13 cellular contexts compared by ENCODE assay signal in genomic region chr3:47412842-47413520, GRCh38. TPM values are rescaled to one million over a fixed set of nuclear protein-coding genes. Genes with fewer than 3 reads are reported as not detected.
A peak's percentile ranks its signal among the peaks of the same experiment; 100 is the strongest.
DNase-seq lines count a peak whose midpoint lies in the region; ATAC-seq and TF ChIP-seq lines count a peak whose summit lies in the region.
"Had no signal": no experiment of that assay in that cellular context is flagged by ENCODE, and none has a peak within 500 bp of the region (broad histone marks: within the 10 kb centered on the region; RNA-seq: fewer than 3 reads in every experiment).

No MANE protein-coding gene starts in this region.

- BruUV-seq in IMR-90 (replicated peaks; lab: Mats Ljungman, UMichigan), result no TSS peak

- no peak overlapping the region for H2AFZ ChIP-seq in IMR-90 (replicated peaks; ENCODE audit: low read length, poor library complexity)
- no peak overlapping the region for H2AFZ ChIP-seq in neuronal stem cell (ENCODE audit: low read length)

- dilution Hi-C loops in IMR-90 (cut with HindIII; ENCODE audit: low sequenced_read_pairs, unreplicated experiment), result no loop called here

- no peak overlapping the region for H4K5ac ChIP-seq in IMR-90 (ENCODE audit: low read depth, low read length)

- H3K4ac ChIP-seq in IMR-90 (ENCODE audit: low read depth, low read length) (no peak overlapping the region), neuronal stem cell (ENCODE audit: low read length) (no peak overlapping the region)

- CTCF ChIA-PET in IMR-90 (lab: Yijun Ruan, JAX), result interaction anchor here (0.6 kb wide), 1 partner anchor 21 kb away, joined by 3 read pairs; no protein-coding TSS in a partner anchor

- POLR2A ChIA-PET in IMR-90 (lab: Charles Lee; ENCODE audit: unreplicated experiment), result no interaction called here

- in situ Hi-C loops in IMR-90 (cut with MboI; ENCODE audit: low sequenced_read_pairs), result no loop called here

- H2AK9ac ChIP-seq in IMR-90 (replicated peaks; ENCODE audit: low read depth, low read length, poor library complexity), result no peak overlapping the region

- H2BK12ac ChIP-seq in neuronal stem cell (ENCODE audit: low read length), result no peak overlapping the region

- peaks cover 0 to 9% of the 10 kb centered on the region in 2 donors for H3K36me3 Mint-ChIP-seq in activated T-cell treated with anti-CD3 and anti-CD28 coated beads, Interleukin-2, amount 50 U/mL, for 72 hours (ENCODE audit: insufficient read depth in 2 of 2)
- peaks cover 21% of the 10 kb centered on the region for H3K36me3 Mint-ChIP-seq in progenitor cell of endocrine pancreas (ENCODE audit: insufficient read depth)

- H3K9ac ChIP-seq in IMR-90 (ENCODE audit: low read depth, low read length) (no peak overlapping the region), neuronal stem cell (ENCODE audit: low read depth, low read length, poor library complexity) (no peak overlapping the region)

- H3K56ac ChIP-seq in IMR-90 (ENCODE audit: extremely low read depth, insufficient read depth, low read length), result no peak overlapping the region

- no peak for DNase-seq in activated T-cell treated with anti-CD3 and anti-CD28 coated beads, Interleukin-2, amount 50 U/mL, for 72 hours
- DNase-seq in activated T-cell treated with anti-CD3 and anti-CD28 coated beads, Interleukin-2, amount 50 U/mL, for 48 hours, result no peak
- DNase-seq in IMR-90 (no peak), progenitor cell of endocrine pancreas (ENCODE audit: low spot score, unreplicated experiment) (no peak), left colon (no peak), hippocampal formation (lab: John Stamatoyannopoulos, UW) (no peak), neuronal stem cell (ENCODE audit: low spot score) (no peak)
- DNase-seq: DMS79 treated with DMSO at 0.1 percent for 48 hours, MG63, upper lobe of right lung had no signal

- no peak for ATAC-seq in activated T-cell treated with anti-CD3 and anti-CD28 coated beads, Interleukin-2, amount 50 U/mL, for 72 hours (replicated peaks in 1 of 2)
- no peak for ATAC-seq in IMR-90 (ENCODE audit: low read depth)
- ATAC-seq in left colon, result no peak
- ATAC-seq: GM12878, upper lobe of right lung had no signal

- H3K9me3 Mint-ChIP-seq in activated T-cell treated with anti-CD3 and anti-CD28 coated beads, Interleukin-2, amount 50 U/mL, for 72 hours, result no peaks in the 10 kb centered on the region
- no peaks in the 10 kb centered on the region for H3K9me3 Mint-ChIP-seq in progenitor cell of endocrine pancreas (ENCODE audit: low read depth)

- H2BK120ac ChIP-seq in IMR-90 (ENCODE audit: low read depth, low read length) (no peak overlapping the region), neuronal stem cell (ENCODE audit: low read depth, low read length) (no peak overlapping the region)

- H2BK5ac ChIP-seq in IMR-90 (ENCODE audit: low read depth, low read length, poor library complexity, severe bottlenecking) (no peak overlapping the region), neuronal stem cell (ENCODE audit: low read length) (no peak overlapping the region)

- H4K20me1 ChIP-seq in IMR-90 (ENCODE audit: insufficient read depth, low read length), result peaks cover 19% of the 10 kb centered on the region

- no peak overlapping the region for H2AK5ac ChIP-seq in IMR-90 (ENCODE audit: low read depth, low read length)
- no peak overlapping the region for H2AK5ac ChIP-seq in neuronal stem cell (ENCODE audit: low read depth, low read length)

- TF ChIP-seq POLR2A in IMR-90 (IDR thresholded peaks at IDR 0.05; ENCODE audit: low read depth, low read length), result no peak

- H3K79me1 ChIP-seq in IMR-90 (ENCODE audit: low read depth in 1 of 2, low read length in 2 of 2) (peaks cover 4 to 6% of the 10 kb centered on the region in 2 experiments; a peak in 2 of 4 replicates), neuronal stem cell (ENCODE audit: low read depth, low read length) (peaks cover 5% of the 10 kb centered on the region)

- WGBS in IMR-90 (ENCODE audit: extremely low coverage in 2 of 2, insufficient read length in 1 of 2), 2 experiments, result 76% methylated on average over 7 of the region's 12 CpGs; no CpG with 5 or more reads in 1 of the 2 experiments
- no CpG with 5 or more reads among the region's 12 CpGs for WGBS in neuronal stem cell (ENCODE audit: extremely low coverage in 2 of 2, insufficient read length in 2 of 2, insufficient replicate concordance in 1 of 2), 2 donors

- H3K4me3 ChIP-seq in IMR-90 (ENCODE audit: insufficient read depth, low read depth, low read length) (no peak overlapping the region), neuronal stem cell (ENCODE audit: low read length in 2 of 2) (no peak overlapping the region)
- H3K4me3 ChIP-seq: GM12878, HAP-1, MG63, upper lobe of right lung had no signal

- H3K27ac Mint-ChIP-seq in activated T-cell treated with anti-CD3 and anti-CD28 coated beads, Interleukin-2, amount 50 U/mL, for 72 hours, result peak overlapping the region; percentile 68
- peak overlapping the region; percentile 43 for H3K27ac Mint-ChIP-seq in progenitor cell of endocrine pancreas

- intact Hi-C loops in IMR-90 (cut with micrococcal nuclease), result no loop called here
- intact Hi-C loops in left colon (cut with DNase I, micrococcal nuclease), result no loop called here

- peaks cover 70% of the 10 kb centered on the region for H3K36me3 ChIP-seq in IMR-90 (ENCODE audit: control insufficient read depth, insufficient read depth, low read length)
- H3K36me3 ChIP-seq in neuronal stem cell (replicated peaks in 1 of 2; ENCODE audit: control insufficient read depth in 2 of 2, insufficient read depth in 2 of 2, low read length in 2 of 2), result peaks cover 50 to 87% of the 10 kb centered on the region in 2 donors

- no peak overlapping the region for H3K14ac ChIP-seq in IMR-90 (replicated peaks; ENCODE audit: low read depth, low read length)
- no peak overlapping the region for H3K14ac ChIP-seq in neuronal stem cell (ENCODE audit: low read length)

- H3K4me1 Mint-ChIP-seq in activated T-cell treated with anti-CD3 and anti-CD28 coated beads, Interleukin-2, amount 50 U/mL, for 72 hours (ENCODE audit: low read depth), result no peaks in the 10 kb centered on the region
- H3K4me1 Mint-ChIP-seq in progenitor cell of endocrine pancreas (ENCODE audit: low read depth), result no peaks in the 10 kb centered on the region

- H3K4me1 ChIP-seq in IMR-90 (ENCODE audit: control insufficient read depth, insufficient read depth, low read length) (no peaks in the 10 kb centered on the region), neuronal stem cell (ENCODE audit: control insufficient read depth in 2 of 2, insufficient read depth in 1 of 2, low read depth in 1 of 2, low read length in 2 of 2) (peaks cover 0 to 1% of the 10 kb centered on the region in 2 donors)
- H3K4me1 ChIP-seq: HAP-1, upper lobe of right lung had no signal

- H2BK20ac ChIP-seq in IMR-90 (ENCODE audit: low read depth, low read length), result no peak overlapping the region

- H3K9me3 ChIP-seq in IMR-90 (ENCODE audit: control insufficient read depth, insufficient read depth, low read length) (no peaks in the 10 kb centered on the region), neuronal stem cell (replicated peaks in 1 of 2; ENCODE audit: control insufficient read depth in 2 of 2, insufficient read depth in 1 of 2, low read depth in 1 of 2, low read length in 2 of 2) (peaks cover 0 to 6% of the 10 kb centered on the region in 2 donors)
- H3K9me3 ChIP-seq: HAP-1, MG63, upper lobe of right lung had no signal

- TF ChIP-seq RAD21 in IMR-90 (IDR thresholded peaks at IDR 0.05; ENCODE audit: low read length), result peak; percentile 15; the same call in 1 of the 2 replicates

- H3K4me3 Mint-ChIP-seq in activated T-cell treated with anti-CD3 and anti-CD28 coated beads, Interleukin-2, amount 50 U/mL, for 72 hours, result no peak overlapping the region
- no peak overlapping the region for H3K4me3 Mint-ChIP-seq in progenitor cell of endocrine pancreas (ENCODE audit: low read depth)

- H3K27me3 Mint-ChIP-seq in activated T-cell treated with anti-CD3 and anti-CD28 coated beads, Interleukin-2, amount 50 U/mL, for 72 hours (ENCODE audit: low read depth), result no peaks in the 10 kb centered on the region
- H3K27me3 Mint-ChIP-seq in progenitor cell of endocrine pancreas, result no peaks in the 10 kb centered on the region

- H3K27me3 ChIP-seq in IMR-90 (ENCODE audit: control insufficient read depth, insufficient read depth, low read length) (no peaks in the 10 kb centered on the region), neuronal stem cell (ENCODE audit: control insufficient read depth in 3 of 3, insufficient read depth in 3 of 3, low read depth in 1 of 3, low read length in 3 of 3) (no peaks in the 10 kb centered on the region)
- H3K27me3 ChIP-seq: MG63, upper lobe of right lung had no signal

- TF ChIP-seq CTCF in IMR-90 (conservative IDR thresholded peaks at IDR 0.05; ENCODE audit: low read depth, low read length) (0 out of 2 replicates have a peak, but pooled peaks have one; percentile 11), progenitor cell of endocrine pancreas (IDR thresholded peaks at IDR 0.05; ENCODE audit: unreplicated experiment) (no peak)

- H3K9me1 ChIP-seq in IMR-90 (ENCODE audit: insufficient read depth, low read length), result no peaks in the 10 kb centered on the region

- no peak overlapping the region for H2BK15ac ChIP-seq in IMR-90 (ENCODE audit: low read depth, low read length)
- no peak overlapping the region for H2BK15ac ChIP-seq in neuronal stem cell (ENCODE audit: low read length)

- H3K27ac ChIP-seq in IMR-90 (ENCODE audit: insufficient read depth, low read length) (no peak overlapping the region), cingulate gyrus (ENCODE audit: low read depth, low read length) (peak overlapping the region; percentile 93), neuronal stem cell (replicated peaks; ENCODE audit: low read length) (no peak overlapping the region)
- H3K27ac ChIP-seq: upper lobe of right lung had no signal

- no peak overlapping the region for H4K8ac ChIP-seq in IMR-90 (ENCODE audit: low read depth in 2 of 2, low read length in 2 of 2)
- H4K8ac ChIP-seq in neuronal stem cell (ENCODE audit: low read depth, low read length), result no peak overlapping the region

- H4K91ac ChIP-seq in IMR-90 (ENCODE audit: insufficient read depth, low read depth, low read length), result no peak overlapping the region
- no peak overlapping the region for H4K91ac ChIP-seq in neuronal stem cell (ENCODE audit: low read depth, low read length, poor library complexity)

- H3K23ac ChIP-seq in IMR-90 (ENCODE audit: low read depth, low read length) (no peak overlapping the region), neuronal stem cell (ENCODE audit: low read depth, low read length, poor library complexity) (no peak overlapping the region)

- no peak overlapping the region for H3K4me2 ChIP-seq in IMR-90 (ENCODE audit: low read depth, low read length)
- H3K4me2 ChIP-seq in neuronal stem cell (ENCODE audit: insufficient read depth, low read length, poor library complexity, severe bottlenecking), result no peak overlapping the region

- H3K18ac ChIP-seq in IMR-90 (ENCODE audit: low read depth, low read length) (no peak overlapping the region), neuronal stem cell (ENCODE audit: low read length) (no peak overlapping the region)

RNA-seq across cellular contexts. Expression of gene PTPN23, which starts 32.2 kb away (rescaled TPM):
- total RNA-seq in activated T-cell treated with anti-CD3 and anti-CD28 coated beads, Interleukin-2, amount 50 U/mL, for 72 hours, result 10 to 100 TPM; 24.1 to 38.8 TPM
- total RNA-seq in IMR-90 (2012; rRNA removed) (4.4 and 4.5 TPM in 2 replicates), progenitor cell of endocrine pancreas (68.7 and 71.4 TPM in 2 replicates), left colon (10 to 100 TPM; 35.9 to 43.4 TPM)
- 13.9 and 15.1 TPM in 2 replicates for polyA plus RNA-seq in IMR-90 (2012; rRNA removed)
- 7.3 and 8.9 TPM in 2 replicates for polyA plus RNA-seq in IMR-90 (2012; cell fraction: cytosol; rRNA removed)
- polyA plus RNA-seq in IMR-90 (2012; cell fraction: nucleus; rRNA removed; ENCODE audit: low replicate concordance), result 33.7 and 64.5 TPM in 2 replicates
- 16.8 TPM for polyA plus RNA-seq in neuronal stem cell (2013, experiment 1 of 2)
- polyA plus RNA-seq in neuronal stem cell (2013, experiment 2 of 2), result 16.8 TPM
